Comparison of ENCODE assay signal across 25 cellular contexts in genomic region chr5:99694884-99695283, GRCh38.
"Had no signal": no experiment of that assay in that cellular context is flagged by ENCODE, and none has a peak within 500 bp of the region (broad histone marks: within the 10 kb centered on the region; RNA-seq: fewer than 3 reads in every experiment).

No MANE protein-coding gene starts in this region.

- H3K36me3 ChIP-seq: adrenal gland, ascending aorta, brain microvascular endothelial cell, neutrophil, ovary, stomach, suprapubic skin, tibial nerve, vagina had no signal

- H3K27ac ChIP-seq: adrenal gland, ascending aorta, brain microvascular endothelial cell, foreskin keratinocyte, neutrophil, ovary, stomach, suprapubic skin, tibial nerve, vagina had no signal

- H3K27me3 ChIP-seq: adrenal gland, ascending aorta, brain microvascular endothelial cell, foreskin keratinocyte, neutrophil, ovary, stomach, suprapubic skin, tibial nerve, vagina had no signal

- H3K9me3 ChIP-seq: adrenal gland, ascending aorta, neutrophil, ovary, stomach, suprapubic skin, tibial nerve, vagina had no signal

- DNase-seq: activated T-cell treated with anti-CD3 and anti-CD28 coated beads, Interleukin-2, amount 50 U/mL, for 24 hours; adrenal gland; brain microvascular endothelial cell; caudate nucleus; effector CD8-positive, alpha-beta T cell; erythroblast; foreskin keratinocyte; ovary; small intestine; stimulated activated CD4-positive, alpha-beta T cell treated with anti-CD3 and anti-CD28 coated beads, Interleukin-2, amount 100 ng/mL, for 24 hours; stomach; T1000 had no signal

- ATAC-seq: activated T-helper 17 cell treated with anti-CD3 and anti-CD28 coated beads, Interleukin-2, amount 50 U/mL, for 72 hours; foreskin keratinocyte; left lobe of liver; natural killer cell treated with Interleukin-12 subunit alpha and Interleukin-12 subunit beta and Interleukin-15 and Interleukin-18, amount 100 ng/mL, for 72 hours; right cardiac atrium; stimulated activated effector memory CD8-positive, alpha-beta T cell treated with anti-CD3 and anti-CD28 coated beads, Interleukin-12 subunit alpha, Interleukin-12 subunit beta, amount 100 ng/mL, for 72 hours; WTC11 had no signal

- H3K4me3 ChIP-seq: adrenal gland, ascending aorta, lung, ovary, stomach, suprapubic skin, tibial nerve, vagina had no signal

- H3K4me1 ChIP-seq: adrenal gland, ascending aorta, foreskin keratinocyte, stomach, suprapubic skin, tibial nerve, vagina had no signal

- FAIRE-seq: keratinocyte had no signal
